ENCODE assay signal across 10 cellular contexts in the genomic region with DNA sequence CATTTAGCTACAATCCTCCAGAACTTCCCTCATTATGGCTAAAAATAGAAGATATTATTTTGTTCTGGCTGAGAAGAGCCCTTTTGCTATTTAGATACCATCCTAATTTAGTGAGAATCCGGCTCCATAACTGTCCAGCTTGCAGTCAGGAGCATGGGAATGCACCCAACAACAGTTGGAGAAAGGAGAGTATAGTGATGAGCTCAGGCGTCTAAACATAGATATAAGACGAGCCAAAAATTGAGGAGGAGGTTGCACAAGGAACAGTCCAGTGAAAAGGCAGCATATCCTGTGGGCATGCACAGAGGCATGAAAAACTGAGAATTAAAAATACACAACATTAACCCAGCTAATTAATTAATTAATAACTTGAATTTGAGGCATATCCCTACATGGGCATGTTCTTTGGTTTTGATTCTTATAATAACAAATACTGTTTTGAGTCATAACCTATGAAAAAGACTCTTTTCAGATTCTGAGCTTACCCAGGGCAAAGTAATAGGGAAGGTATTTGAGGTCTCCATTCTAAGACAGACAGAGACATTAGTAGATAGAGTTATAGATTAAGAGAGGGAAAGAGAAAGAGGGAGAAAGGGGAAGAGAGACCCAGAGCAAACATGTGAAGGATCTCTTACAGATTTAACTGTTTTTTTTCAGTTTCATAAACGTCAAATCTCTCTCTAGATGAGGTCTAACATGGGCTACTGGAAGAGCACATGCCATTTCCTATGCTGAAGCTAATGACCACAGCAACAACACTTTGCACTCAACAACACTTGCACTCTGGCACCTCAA.
DNase-seq lines count a peak whose midpoint lies in the region; ATAC-seq and TF ChIP-seq lines count a peak whose summit lies in the region.
"Had no signal": no experiment of that assay in that cellular context is flagged by ENCODE, and none has a peak within 500 bp of the region (broad histone marks: within the 10 kb centered on the region; RNA-seq: fewer than 3 reads in every experiment).

No MANE protein-coding gene starts in this region.

- H3K4me3 ChIP-seq in fibroblast of mammary gland (ENCODE audit: control insufficient read depth, low read depth, low read length) (no peak overlapping the region), lower leg skin (ENCODE audit: low read depth, poor library complexity, severe bottlenecking) (no peak overlapping the region)

- peak; percentile 91 for ATAC-seq in HG03064 (IDR thresholded peaks at IDR 0.05; ENCODE audit: low read depth, unreplicated experiment)
- ATAC-seq: effector memory CD8-positive, alpha-beta T cell had no signal

- peak; percentile 60 for DNase-seq in G401 (ENCODE audit: low spot score)
- DNase-seq in GM20000 (ENCODE audit: low spot score), result peak; percentile 15
- DNase-seq in fibroblast of mammary gland (ENCODE audit: low read depth), result peak; percentile 58
- no peak for DNase-seq in NCI-H774 (lab: John Stamatoyannopoulos, UW)
- DNase-seq in NCI-H187 (lab: John Stamatoyannopoulos, UW), result no peak
- DNase-seq in lower leg skin (ENCODE audit: low spot score in 2 of 2), result no peak
- DNase-seq in RPMI8226, result no peak
- DNase-seq: effector memory CD8-positive, alpha-beta T cell; MM.1S had no signal

- 78% methylated on average over 4 of the region's 4 CpGs for WGBS in lower leg skin, 2 donors

- TF ChIP-seq CTCF in GM20000 (IDR thresholded peaks at IDR 0.05; ENCODE audit: extremely low read depth, missing control alignments) (no peak), fibroblast of mammary gland (conservative IDR thresholded peaks at IDR 0.05; ENCODE audit: control insufficient read depth, insufficient read depth, low read depth, low read length) (no peak), lower leg skin (IDR thresholded peaks at IDR 0.05) (no peak)

- TF ChIP-seq POLR2A in lower leg skin (IDR thresholded peaks at IDR 0.05), result no peak

- intact Hi-C loops in lower leg skin (cut with DNase I; ENCODE audit: low total_unique reads), result no loop called here

- in situ Hi-C loops in G401 (cut with HindIII; ENCODE audit: low sequenced_read_pairs), result no loop called here

Comparison
In these comparisons a context has a peak if more than half of its experiments do, and no peak if none do; other contexts are left out.
1. DNase-seq: peak in G401 (single experiment), GM20000 (single experiment) and fibroblast of mammary gland (single experiment); none in NCI-H774 (single experiment), NCI-H187 (0 of 2), lower leg skin (0 of 2) and RPMI8226 (single experiment).